In the genomic region with DNA sequence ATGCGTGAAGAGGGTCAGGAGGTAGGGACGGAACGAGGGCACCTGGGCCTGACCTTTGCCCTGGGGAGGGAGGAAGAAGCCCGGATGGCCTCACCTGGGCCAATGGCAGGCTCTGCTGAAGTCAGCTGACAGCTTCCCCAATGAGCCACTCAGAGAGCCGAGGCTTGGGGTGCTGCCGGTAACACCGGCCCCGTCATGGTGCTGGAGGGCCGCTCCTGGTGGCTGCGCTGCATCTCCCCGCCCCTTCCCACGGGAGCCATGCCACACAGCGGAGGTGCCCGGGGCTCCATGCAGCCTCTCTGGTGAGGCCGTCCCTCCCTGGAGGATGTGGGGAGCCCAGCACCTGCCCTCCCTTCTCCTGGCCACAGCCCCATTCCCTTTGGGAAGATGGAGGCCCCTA, we compare ENCODE assay signal across 2 cellular contexts.
TF ChIP-seq lines count a peak whose summit lies in the region.

No MANE protein-coding gene starts in this region.

TF ChIP-seq in WTC11, 78 proteins besides CTCF, POLR2A, EP300 and RAD21:
- TF ChIP-seq, protein P1, sequence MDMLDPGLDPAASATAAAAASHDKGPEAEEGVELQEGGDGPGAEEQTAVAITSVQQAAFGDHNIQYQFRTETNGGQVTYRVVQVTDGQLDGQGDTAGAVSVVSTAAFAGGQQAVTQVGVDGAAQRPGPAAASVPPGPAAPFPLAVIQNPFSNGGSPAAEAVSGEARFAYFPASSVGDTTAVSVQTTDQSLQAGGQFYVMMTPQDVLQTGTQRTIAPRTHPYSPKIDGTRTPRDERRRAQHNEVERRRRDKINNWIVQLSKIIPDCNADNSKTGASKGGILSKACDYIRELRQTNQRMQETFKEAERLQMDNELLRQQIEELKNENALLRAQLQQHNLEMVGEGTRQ (CRISPR knock-in tag; IDR thresholded peaks at IDR 0.05), result 0 out of 2 replicates have a peak, but pooled peaks have one; percentile 11
- no peak for TF ChIP-seq ZNF263 (CRISPR knock-in tag; IDR thresholded peaks at IDR 0.05; ENCODE audit: low read depth)
- TF ChIP-seq ZNF671 (CRISPR knock-in tag; IDR thresholded peaks at IDR 0.05), result no peak
- TF ChIP-seq ZSCAN18 (CRISPR knock-in tag; IDR thresholded peaks at IDR 0.05), result no peak

TF ChIP-seq in K562, 482 proteins besides CTCF, POLR2A, EP300 and RAD21:
- no peak for TF ChIP-seq MAFK (IDR thresholded peaks at IDR 0.05; ENCODE audit: low read length)
- TF ChIP-seq, protein P2, sequence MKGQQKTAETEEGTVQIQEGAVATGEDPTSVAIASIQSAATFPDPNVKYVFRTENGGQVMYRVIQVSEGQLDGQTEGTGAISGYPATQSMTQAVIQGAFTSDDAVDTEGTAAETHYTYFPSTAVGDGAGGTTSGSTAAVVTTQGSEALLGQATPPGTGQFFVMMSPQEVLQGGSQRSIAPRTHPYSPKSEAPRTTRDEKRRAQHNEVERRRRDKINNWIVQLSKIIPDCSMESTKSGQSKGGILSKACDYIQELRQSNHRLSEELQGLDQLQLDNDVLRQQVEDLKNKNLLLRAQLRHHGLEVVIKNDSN (CRISPR knock-in tag; IDR thresholded peaks at IDR 0.05), result peak; percentile 43; the same call in 1 of the 2 replicates
